Comparison of ENCODE assay signal across 21 cellular contexts in the genomic region with DNA sequence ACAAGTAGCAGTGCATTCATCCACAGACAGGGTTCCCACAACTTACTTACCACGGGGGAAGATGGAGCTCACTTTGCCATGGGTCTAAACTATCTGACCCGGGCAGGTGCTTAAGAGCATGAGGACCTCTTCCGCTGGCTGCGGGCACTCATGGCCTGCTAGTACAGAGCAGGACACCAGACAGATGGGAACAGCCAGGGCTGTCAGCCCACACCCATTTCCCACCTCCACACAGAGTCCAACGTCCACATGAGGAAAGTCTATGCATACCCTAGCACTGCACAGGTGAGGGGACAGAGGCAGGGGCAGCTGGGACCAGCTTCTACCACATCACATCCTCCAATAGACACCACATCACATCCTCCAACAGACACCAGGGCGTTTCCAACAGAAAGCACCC. TPM values are rescaled to one million over a fixed set of nuclear protein-coding genes. Genes with fewer than 3 reads are reported as not detected.
DNase-seq lines count a peak whose midpoint lies in the region; ATAC-seq and TF ChIP-seq lines count a peak whose summit lies in the region.
"Had no signal": no experiment of that assay in that cellular context is flagged by ENCODE, and none has a peak within 500 bp of the region (broad histone marks: within the 10 kb centered on the region; RNA-seq: fewer than 3 reads in every experiment).

No MANE protein-coding gene starts in this region.

- no peaks in the 10 kb centered on the region for H3K36me3 Mint-ChIP-seq in natural killer cell treated with Interleukin-12 subunit alpha and Interleukin-12 subunit beta and Interleukin-15 and Interleukin-18, amount 100 ng/mL, for 72 hours
- H3K36me3 Mint-ChIP-seq in natural killer cell = no peaks in the 10 kb centered on the region
- H3K36me3 Mint-ChIP-seq in activated naive CD8-positive, alpha-beta T cell treated with anti-CD3 and anti-CD28 coated beads for 36 hours = no peaks in the 10 kb centered on the region

- intact Hi-C loops in natural killer cell (cut with micrococcal nuclease) = no loop called here
- intact Hi-C loops in posterior vena cava (cut with DNase I) = no loop called here
- intact Hi-C loops in upper lobe of right lung (cut with DNase I) = no loop called here

- no peaks in the 10 kb centered on the region for H3K27me3 Mint-ChIP-seq in natural killer cell treated with Interleukin-12 subunit alpha and Interleukin-12 subunit beta and Interleukin-15 and Interleukin-18, amount 100 ng/mL, for 72 hours
- H3K27me3 Mint-ChIP-seq in natural killer cell (ENCODE audit: low read depth in 2 of 2) = no peaks in the 10 kb centered on the region
- no peaks in the 10 kb centered on the region for H3K27me3 Mint-ChIP-seq in activated naive CD8-positive, alpha-beta T cell treated with anti-CD3 and anti-CD28 coated beads for 36 hours
- H3K27me3 Mint-ChIP-seq: CD4-positive, alpha-beta memory T cell had no signal

- H3K27ac Mint-ChIP-seq in natural killer cell treated with Interleukin-12 subunit alpha and Interleukin-12 subunit beta and Interleukin-15 and Interleukin-18, amount 100 ng/mL, for 72 hours = no peak overlapping the region
- H3K27ac Mint-ChIP-seq in natural killer cell = no peak overlapping the region
- H3K27ac Mint-ChIP-seq in activated naive CD8-positive, alpha-beta T cell treated with anti-CD3 and anti-CD28 coated beads for 36 hours = no peak overlapping the region
- H3K27ac Mint-ChIP-seq: CD4-positive, alpha-beta memory T cell; GM23338; H9 had no signal

- TF ChIP-seq CTCF in natural killer cell (IDR thresholded peaks at IDR 0.05) (no peak), upper lobe of right lung (IDR thresholded peaks at IDR 0.05) (no peak)

- no peak for DNase-seq in natural killer cell treated with Interleukin-12 subunit alpha and Interleukin-12 subunit beta and Interleukin-15 and Interleukin-18, amount 100 ng/mL, for 72 hours (ENCODE audit: low spot score)
- DNase-seq in natural killer cell (no peak), posterior vena cava (ENCODE audit: low spot score) (peak; percentile 3), upper lobe of right lung (no peak), OCI-M1 (lab: John Stamatoyannopoulos, UW) (no peak)
- no peak for DNase-seq in stimulated activated naive CD4-positive, alpha-beta T cell (lab: John Stamatoyannopoulos, UW)
- DNase-seq in activated naive CD8-positive, alpha-beta T cell treated with anti-CD3 and anti-CD28 coated beads for 36 hours = no peak
- DNase-seq: ACHN; AML-193; BE2C; Calu3; CD4-positive, alpha-beta memory T cell; COR-L47; DND-41; H9 had no signal

- ATAC-seq in natural killer cell treated with Interleukin-12 subunit alpha and Interleukin-12 subunit beta and Interleukin-15 and Interleukin-18, amount 100 ng/mL, for 72 hours = peak; percentile 17 to 32
- ATAC-seq in natural killer cell = no peak
- ATAC-seq in upper lobe of right lung = peak; percentile 24
- ATAC-seq: A549, GM12878, GM23338, HCT116 had no signal

- H3K27me3 ChIP-seq in upper lobe of right lung = no peaks in the 10 kb centered on the region
- H3K27me3 ChIP-seq: BE2C; BLaER1 treated with 17β-estradiol and CSF1 and Interleukin-3, amounts not matched to agents 10 nM and 100 nM had no signal

- H3K4me1 ChIP-seq in upper lobe of right lung = no peaks in the 10 kb centered on the region
- H3K4me1 ChIP-seq: A549, BE2C had no signal

- no peak overlapping the region for H3K4me3 Mint-ChIP-seq in natural killer cell treated with Interleukin-12 subunit alpha and Interleukin-12 subunit beta and Interleukin-15 and Interleukin-18, amount 100 ng/mL, for 72 hours
- H3K4me3 Mint-ChIP-seq in natural killer cell = no peak overlapping the region
- H3K4me3 Mint-ChIP-seq in activated naive CD8-positive, alpha-beta T cell treated with anti-CD3 and anti-CD28 coated beads for 36 hours = no peak overlapping the region
- H3K4me3 Mint-ChIP-seq: CD4-positive, alpha-beta memory T cell; GM23338; H9 had no signal

- H3K36me3 ChIP-seq in upper lobe of right lung = peaks cover 79% of the 10 kb centered on the region
- H3K36me3 ChIP-seq: BE2C had no signal

- no peaks in the 10 kb centered on the region for H3K4me1 Mint-ChIP-seq in natural killer cell treated with Interleukin-12 subunit alpha and Interleukin-12 subunit beta and Interleukin-15 and Interleukin-18, amount 100 ng/mL, for 72 hours (ENCODE audit: low read depth in 2 of 2)
- no peaks in the 10 kb centered on the region for H3K4me1 Mint-ChIP-seq in natural killer cell
- no peaks in the 10 kb centered on the region for H3K4me1 Mint-ChIP-seq in activated naive CD8-positive, alpha-beta T cell treated with anti-CD3 and anti-CD28 coated beads for 36 hours
- H3K4me1 Mint-ChIP-seq: CD4-positive, alpha-beta memory T cell; GM23338; H9 had no signal

- H3K9me3 ChIP-seq in upper lobe of right lung = no peaks in the 10 kb centered on the region
- H3K9me3 ChIP-seq: A549; BE2C; BLaER1 treated with 17β-estradiol and CSF1 and Interleukin-3, amounts not matched to agents 10 nM and 100 nM had no signal

- H3K27ac ChIP-seq in upper lobe of right lung = no peak overlapping the region
- H3K27ac ChIP-seq: 22Rv1; A549; BLaER1 treated with 17β-estradiol and CSF1 and Interleukin-3, amounts not matched to agents 10 nM and 100 nM had no signal

- no peak overlapping the region for H3K4me3 ChIP-seq in upper lobe of right lung
- H3K4me3 ChIP-seq: A549; BLaER1 treated with 17β-estradiol and CSF1 and Interleukin-3, amounts not matched to agents 10 nM and 100 nM; GM12878; GM23338 had no signal

- no peaks in the 10 kb centered on the region for H3K9me3 Mint-ChIP-seq in natural killer cell treated with Interleukin-12 subunit alpha and Interleukin-12 subunit beta and Interleukin-15 and Interleukin-18, amount 100 ng/mL, for 72 hours
- H3K9me3 Mint-ChIP-seq in natural killer cell = no peaks in the 10 kb centered on the region
- H3K9me3 Mint-ChIP-seq in activated naive CD8-positive, alpha-beta T cell treated with anti-CD3 and anti-CD28 coated beads for 36 hours = no peaks in the 10 kb centered on the region
- H3K9me3 Mint-ChIP-seq: CD4-positive, alpha-beta memory T cell; H9 had no signal

RNA-seq across cellular contexts. Expression of a gene that starts 35.8 kb away (rescaled TPM):
- 10 to 100 TPM; 12.9 to 22.1 TPM for total RNA-seq in natural killer cell treated with Interleukin-12 subunit alpha and Interleukin-12 subunit beta and Interleukin-15 and Interleukin-18, amount 100 ng/mL, for 72 hours
- total RNA-seq in natural killer cell (10 to 100 TPM; 11.4 to 13.5 (median 11.9) TPM), posterior vena cava (1 to 10 TPM; 2.9 to 5.0 TPM), upper lobe of right lung (7.4 TPM)
- 10 to 100 TPM in 1 of 2 experiments, 1 to 10 TPM in 1; 9.3 to 10.1 TPM for total RNA-seq in activated naive CD8-positive, alpha-beta T cell treated with anti-CD3 and anti-CD28 coated beads for 36 hours

RNA-seq across cellular contexts. Expression of a gene that starts 38.9 kb away (rescaled TPM):
- total RNA-seq in natural killer cell treated with Interleukin-12 subunit alpha and Interleukin-12 subunit beta and Interleukin-15 and Interleukin-18, amount 100 ng/mL, for 72 hours = 1 to 10 TPM; 1.4 to 2.2 TPM
- total RNA-seq in natural killer cell (10 to 100 TPM in 1 of 3 donors, 1 to 10 TPM in 2; 2.1 to 10.1 (median 8.9) TPM), posterior vena cava (10 to 100 TPM; 28.0 to 43.1 TPM), upper lobe of right lung (26.4 TPM)
- 1 to 10 TPM; 6.3 to 7.6 TPM for total RNA-seq in activated naive CD8-positive, alpha-beta T cell treated with anti-CD3 and anti-CD28 coated beads for 36 hours

Comparison
In these comparisons a context has a peak if more than half of its experiments do, and no peak if none do; other contexts are left out.
1. ATAC-seq: peak in natural killer cell treated with Interleukin-12 subunit alpha and Interleukin-12 subunit beta and Interleukin-15 and Interleukin-18, amount 100 ng/mL, for 72 hours (2 of 2) and upper lobe of right lung (single experiment); none in natural killer cell (0 of 3).